14 cellular contexts compared by ENCODE assay signal in the genomic region with DNA sequence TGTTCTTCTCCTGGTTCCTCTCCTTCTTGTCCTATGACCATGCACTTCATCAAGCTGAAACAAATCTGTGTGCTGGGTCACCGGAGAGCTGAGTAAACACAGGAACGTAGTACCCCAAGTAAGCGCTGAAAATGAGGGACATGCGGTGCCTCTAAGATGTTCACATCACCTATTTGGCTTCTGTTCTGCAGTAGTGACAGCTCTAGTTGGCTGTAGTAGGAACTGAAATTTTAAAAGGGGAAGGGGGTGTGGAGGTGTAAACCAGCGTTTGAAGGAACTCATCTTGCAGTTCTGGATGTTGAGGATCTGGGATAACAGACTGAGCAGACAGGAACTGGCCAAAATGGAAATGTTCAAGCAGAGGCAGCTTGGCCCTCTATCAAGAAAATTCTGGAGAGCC.
"Had no signal": no experiment of that assay in that cellular context is flagged by ENCODE, and none has a peak within 500 bp of the region (broad histone marks: within the 10 kb centered on the region; RNA-seq: fewer than 3 reads in every experiment).

No MANE protein-coding gene starts in this region.

- H3K36me3 Mint-ChIP-seq: activated naive CD8-positive, alpha-beta T cell; natural killer cell had no signal

- ATAC-seq: activated CD8-positive, alpha-beta T cell treated with anti-CD3 and anti-CD28 coated beads, Interleukin-2, amount 10 ng/mL, durations not matched to agents 7 days and 5 days; activated T-cell treated with anti-CD3 and anti-CD28 coated beads, Interleukin-2, amount 50 U/mL, for 72 hours; esophagus mucosa; left lung; natural killer cell had no signal

- H3K4me3 Mint-ChIP-seq: activated CD4-positive, alpha-beta T cell treated with anti-CD3 and anti-CD28 coated beads, Interleukin-2, amount 10 ng/mL, durations not matched to agents 24 days and 14 days; activated CD8-positive, alpha-beta T cell treated with anti-CD3 and anti-CD28 coated beads, Interleukin-2, amount 10 ng/mL, durations not matched to agents 7 days and 5 days; activated naive CD8-positive, alpha-beta T cell; activated T-cell treated with anti-CD3 and anti-CD28 coated beads, Interleukin-2, amount 50 U/mL, for 72 hours; natural killer cell had no signal

- H3K4me1 Mint-ChIP-seq: activated CD4-positive, alpha-beta T cell treated with anti-CD3 and anti-CD28 coated beads, Interleukin-2, amount 10 ng/mL, durations not matched to agents 24 days and 14 days; natural killer cell had no signal

- H3K9me3 Mint-ChIP-seq: activated CD4-positive, alpha-beta T cell treated with anti-CD3 and anti-CD28 coated beads, Interleukin-2, amount 10 ng/mL, durations not matched to agents 24 days and 14 days had no signal

- DNase-seq: activated CD4-positive, alpha-beta T cell treated with anti-CD3 and anti-CD28 coated beads, Interleukin-2, amount 10 ng/mL, durations not matched to agents 24 days and 14 days; activated CD4-positive, CD25-positive, alpha-beta regulatory T cell; activated CD8-positive, alpha-beta memory T cell treated with anti-CD3 and anti-CD28 coated beads, Interleukin-2, amount 50 U/mL, for 4 hours; activated CD8-positive, alpha-beta T cell treated with anti-CD3 and anti-CD28 coated beads, Interleukin-2, amount 10 ng/mL, durations not matched to agents 7 days and 5 days; activated gamma-delta T cell; activated T-cell treated with anti-CD3 and anti-CD28 coated beads, Interleukin-2, amount 50 U/mL, for 72 hours; amniotic stem cell; hippocampal formation; left lung; mammary epithelial cell; natural killer cell; stimulated activated CD4-positive, alpha-beta T cell treated with anti-CD3 and anti-CD28 coated beads, Interleukin-2, amount 100 ng/mL, for 24 hours had no signal

- H3K27ac Mint-ChIP-seq: activated CD4-positive, alpha-beta T cell treated with anti-CD3 and anti-CD28 coated beads, Interleukin-2, amount 10 ng/mL, durations not matched to agents 24 days and 14 days; activated CD8-positive, alpha-beta T cell treated with anti-CD3 and anti-CD28 coated beads, Interleukin-2, amount 10 ng/mL, durations not matched to agents 7 days and 5 days; activated naive CD8-positive, alpha-beta T cell; activated T-cell treated with anti-CD3 and anti-CD28 coated beads, Interleukin-2, amount 50 U/mL, for 72 hours; natural killer cell had no signal
